11 cellular contexts compared by ENCODE assay signal in the genomic region with DNA sequence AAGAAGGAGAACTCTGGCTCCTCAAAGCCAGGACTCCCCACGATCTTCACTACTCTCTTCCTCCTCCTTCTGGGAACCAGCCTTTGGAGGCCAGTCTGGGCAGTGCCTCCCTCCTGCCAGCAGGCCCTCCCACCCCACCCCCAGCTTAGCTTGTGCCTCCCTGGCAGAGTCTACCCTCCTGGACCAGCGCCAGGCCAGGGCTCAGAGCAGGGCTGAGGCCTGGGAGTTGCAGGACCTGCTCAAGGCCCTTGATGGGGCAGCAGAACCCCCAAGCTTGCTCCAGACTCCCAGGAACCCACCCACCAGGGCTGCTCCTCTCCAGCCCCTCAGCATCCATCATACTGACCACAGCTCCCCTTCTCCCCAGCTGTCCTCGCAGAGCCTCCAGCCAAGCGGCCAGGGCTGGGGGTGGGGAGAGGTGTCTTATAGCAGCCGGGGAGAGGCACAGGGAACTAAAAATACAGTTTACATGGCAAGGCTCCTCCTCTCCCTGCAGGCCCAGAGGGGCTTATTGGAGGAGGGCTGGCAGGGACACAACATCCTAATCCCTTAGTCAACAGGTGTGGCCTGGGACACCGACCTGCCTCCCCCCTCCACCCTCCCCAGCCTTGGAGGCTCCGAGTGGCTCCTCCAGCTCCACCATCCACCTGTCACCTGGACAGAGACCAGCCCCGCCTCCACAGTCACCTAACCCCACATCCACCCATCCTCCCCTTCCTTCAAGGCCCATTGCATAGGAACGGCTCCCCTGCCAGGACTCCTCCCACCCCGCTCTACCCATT. TPM values are rescaled to one million over a fixed set of nuclear protein-coding genes. Genes with fewer than 3 reads are reported as not detected.
DNase-seq lines count a peak whose midpoint lies in the region; ATAC-seq and TF ChIP-seq lines count a peak whose summit lies in the region.
"Had no signal": no experiment of that assay in that cellular context is flagged by ENCODE, and none has a peak within 500 bp of the region (broad histone marks: within the 10 kb centered on the region; RNA-seq: fewer than 3 reads in every experiment).

No MANE protein-coding gene starts in this region.

- H3K9me3 ChIP-seq in Peyer's patch = no peaks in the 10 kb centered on the region
- H3K9me3 ChIP-seq in thyroid gland = no peaks in the 10 kb centered on the region

- H3K36me3 ChIP-seq in Peyer's patch = no peaks in the 10 kb centered on the region
- H3K36me3 ChIP-seq in thyroid gland = no peaks in the 10 kb centered on the region

- intact Hi-C loops in thyroid gland (cut with DNase I) = loop anchor here (5.0 kb wide), 1 partner anchor 270 kb away; no protein-coding TSS in a partner anchor

- TF ChIP-seq POLR2A in Peyer's patch (IDR thresholded peaks at IDR 0.05) (peak in 1 of 2 donors; percentile 29), thyroid gland (IDR thresholded peaks at IDR 0.05) (no peak)

- ATAC-seq in HG03159 (IDR thresholded peaks at IDR 0.05; ENCODE audit: unreplicated experiment) = no peak

- H3K4me1 ChIP-seq in Peyer's patch (peaks cover 0 to 24% (median 0%) of the 10 kb centered on the region in 4 donors), thyroid gland (peaks cover 22 to 23% of the 10 kb centered on the region in 2 donors)

- H3K27ac ChIP-seq in Peyer's patch (peak overlapping the region in 2 of 4 donors; percentile 37 to 65), thyroid gland (peak overlapping the region; percentile 47 to 58 (median 57))
- H3K27ac ChIP-seq: KMS-11 had no signal

- no peaks in the 10 kb centered on the region for H3K27me3 ChIP-seq in Peyer's patch
- H3K27me3 ChIP-seq in thyroid gland = no peaks in the 10 kb centered on the region

- 44 to 48% methylated on average over 6 to 9 of the region's 10 CpGs for whole genome bisulfite sequencing in thyroid gland, 2 donors

- TF ChIP-seq CTCF in Peyer's patch (IDR thresholded peaks at IDR 0.05) (no peak), thyroid gland (IDR thresholded peaks at IDR 0.05) (no peak)

- H3K4me3 ChIP-seq in Peyer's patch (no peak overlapping the region), thyroid gland (replicated peaks in 1 of 3) (no peak overlapping the region)

- DNase-seq in NCI-H1417 (lab: John Stamatoyannopoulos, UW) (peak; percentile 35 to 59 (median 50)), NCI-H1417 treated with DMSO at 0.1 percent for 48 hours (lab: John Stamatoyannopoulos, UW) (no peak), Peyer's patch (peak in 2 of 3 donors; percentile 71 to 80), iPS-NIHi7 (ENCODE audit: extremely low spot score) (peak; percentile 41), thyroid gland (peak; percentile 74), NCI-H2227 treated with DMSO at 0.1 percent for 48 hours (lab: John Stamatoyannopoulos, UW) (no peak)
- no peak for DNase-seq in activated naive CD4-positive, alpha-beta T cell treated with Interleukin-2 at 50 U/mL for 16 hours

RNA-seq across cellular contexts. Expression of a gene that starts 5.2 kb away (rescaled TPM):
- total RNA-seq in Peyer's patch = 10 to 100 TPM in 2 of 4 donors, 1 to 10 TPM in 2; 5.6 to 11.7 (median 9.8) TPM
- 1 to 10 TPM in 1 of 4 donors, under 1 TPM in 1, not detected in 2; 0.45 to 1.8 TPM for total RNA-seq in thyroid gland
- total RNA-seq: epithelial cell of proximal tubule, mononuclear cell had no signal

RNA-seq across cellular contexts. Expression of a gene that starts 25.9 kb away (rescaled TPM):
- total RNA-seq in Peyer's patch (10 to 100 TPM; 28.9 to 70.2 (median 46.8) TPM), thyroid gland (10 to 100 TPM; 17.2 to 28.7 (median 25.2) TPM)

Comparison
In these comparisons a context has a peak if more than half of its experiments do, and no peak if none do; other contexts are left out.
1. DNase-seq: peak in NCI-H1417 (3 of 3), Peyer's patch (2 of 3), iPS-NIHi7 (single experiment) and thyroid gland (2 of 2); none in NCI-H1417 treated with DMSO at 0.1 percent for 48 hours (single experiment), activated naive CD4-positive, alpha-beta T cell treated with Interleukin-2 at 50 U/mL for 16 hours (single experiment) and NCI-H2227 treated with DMSO at 0.1 percent for 48 hours (single experiment).